In the genomic region with DNA sequence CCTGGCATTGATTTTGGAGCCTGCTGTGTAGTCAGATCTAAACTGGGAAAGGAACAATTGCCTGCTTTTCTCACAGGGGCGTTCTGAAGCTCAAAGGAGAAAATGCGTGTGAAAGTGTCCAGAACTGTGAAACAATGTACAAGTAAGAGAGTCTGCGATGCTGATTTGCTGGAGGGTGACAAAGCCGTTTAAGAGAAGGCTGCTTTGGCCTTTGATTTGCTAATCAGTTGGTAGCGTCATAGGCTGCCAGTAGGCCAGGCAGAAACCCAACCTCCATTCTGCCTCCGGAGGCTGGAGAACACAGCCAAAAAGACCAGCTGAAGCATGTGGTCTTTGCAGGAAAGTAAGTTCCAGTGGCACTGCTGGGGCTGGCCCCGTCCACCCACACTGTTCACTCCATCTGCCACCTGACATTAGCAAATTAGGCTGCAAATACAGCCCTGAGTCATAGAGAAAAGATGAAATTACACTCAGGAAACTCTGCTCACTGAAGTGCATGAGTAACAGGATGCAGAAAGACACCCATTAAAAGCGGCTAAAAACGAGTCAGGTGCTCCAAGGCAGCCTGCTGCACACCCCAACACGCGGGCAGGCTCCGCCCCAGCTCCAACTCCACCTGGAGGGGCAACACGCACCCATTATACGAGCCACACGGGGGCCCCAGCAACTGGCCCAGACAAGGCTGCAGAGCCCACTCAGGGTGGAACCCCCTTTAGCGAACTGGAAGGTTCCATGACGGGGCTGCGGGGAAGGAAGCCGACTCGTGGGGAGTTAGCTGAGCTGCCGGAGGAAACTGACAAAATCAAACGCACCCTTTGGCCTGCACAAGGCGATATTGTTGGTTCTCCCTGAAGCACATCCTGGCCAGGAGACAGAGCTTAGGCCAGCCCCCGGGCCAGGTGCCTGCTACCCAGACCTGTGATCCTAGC, we compare ENCODE assay signal across 9 cellular contexts. TPM values are rescaled to one million over a fixed set of nuclear protein-coding genes. Genes with fewer than 3 reads are reported as not detected.
DNase-seq lines count a peak whose midpoint lies in the region; ATAC-seq and TF ChIP-seq lines count a peak whose summit lies in the region.
"Had no signal": no experiment of that assay in that cellular context is flagged by ENCODE, and none has a peak within 500 bp of the region (broad histone marks: within the 10 kb centered on the region; RNA-seq: fewer than 3 reads in every experiment).

No MANE protein-coding gene starts in this region.

- H4K20me1 ChIP-seq in DOHH2 (ENCODE audit: control insufficient read depth, insufficient read depth, low read depth, low read length), result no peaks in the 10 kb centered on the region

- H3K27me3 ChIP-seq in DOHH2 (ENCODE audit: control insufficient read depth, low read length) (no peaks in the 10 kb centered on the region), HUES64 (ENCODE audit: insufficient read depth, low read length) (no peaks in the 10 kb centered on the region), left lung (no peaks in the 10 kb centered on the region), Caco-2 (replicated peaks; ENCODE audit: control insufficient read depth, insufficient read depth, low read length) (no peaks in the 10 kb centered on the region)

- H3K4me1 ChIP-seq in DOHH2 (ENCODE audit: control insufficient read depth, low read length), result peaks cover 18% of the 10 kb centered on the region
- H3K4me1 ChIP-seq in HUES64 (ENCODE audit: insufficient read depth, low read length), result peaks cover 12% of the 10 kb centered on the region
- H3K4me1 ChIP-seq in left lung, result peaks cover 0 to 21% of the 10 kb centered on the region in 2 donors
- peaks cover 4% of the 10 kb centered on the region; the same call in 1 of the 2 replicates for H3K4me1 ChIP-seq in Caco-2

- POLR2A ChIA-PET in Caco-2 (lab: Charles Lee), result no interaction called here

- H3K36me3 ChIP-seq in DOHH2 (ENCODE audit: control insufficient read depth, low read length) (no peaks in the 10 kb centered on the region), HUES64 (ENCODE audit: insufficient read depth, low read length) (no peaks in the 10 kb centered on the region), left lung (no peaks in the 10 kb centered on the region), Caco-2 (ENCODE audit: control insufficient read depth, insufficient read depth, low read length) (no peaks in the 10 kb centered on the region)

- H3K79me2 ChIP-seq in DOHH2 (ENCODE audit: control insufficient read depth, low read length), result no peaks in the 10 kb centered on the region

- H3K27ac Mint-ChIP-seq in Caco-2 (ENCODE audit: unreplicated experiment), result no peak overlapping the region

- DNase-seq in T-helper 2 cell (peak; percentile 48 to 97 (median 74)), astrocyte of the hippocampus (ENCODE audit: low read depth, low spot score) (peak; percentile 88), left lung (peak in 1 of 2 donors; percentile 80), Caco-2 (no peak)
- DNase-seq in stimulated activated CD8-positive, alpha-beta memory T cell treated with anti-CD3 and anti-CD28 coated beads, Interleukin-15, amount 100 ng/mL, for 48 hours (ENCODE audit: low read depth in 2 of 2), result peak; percentile 86 to 91

- peak overlapping the region; percentile 93 for H3K4me2 ChIP-seq in DOHH2 (ENCODE audit: low read length)

- H3K4me3 ChIP-seq in DOHH2 (ENCODE audit: low read length) (peak overlapping the region; percentile 69), HUES64 (ENCODE audit: low read length) (no peak overlapping the region), left lung (no peak overlapping the region), Caco-2 (ENCODE audit: low read depth, low read length) (no peak overlapping the region)
- H3K4me3 ChIP-seq: SK-N-MC had no signal

- no TSS peak for BruUV-seq in Caco-2 (replicated peaks; lab: Mats Ljungman, UMichigan)

- H3K27ac ChIP-seq in DOHH2 (ENCODE audit: low read depth, low read length), result peak overlapping the region; percentile 72
- H3K27ac ChIP-seq in HUES64 (ENCODE audit: low read depth, low read length), result peak overlapping the region; percentile 54; the same call in 1 of the 2 replicates
- peak overlapping the region in 1 of 2 donors; percentile 77 for H3K27ac ChIP-seq in left lung
- H3K27ac ChIP-seq: SK-N-MC had no signal

- no peaks in the 10 kb centered on the region for H3K9me3 Mint-ChIP-seq in Caco-2 (ENCODE audit: unreplicated experiment)

- CTCF ChIA-PET in Caco-2 (lab: Charles Lee), result no interaction called here

- no peaks in the 10 kb centered on the region for H3K9me2 ChIP-seq in DOHH2 (replicated peaks; ENCODE audit: control insufficient read depth, low read length)

- ATAC-seq in GM21447 (IDR thresholded peaks at IDR 0.05; ENCODE audit: unreplicated experiment) (peak; percentile 72), left lung (peak; percentile 74)

- WGBS in HUES64, result 49% methylated on average over 24 of the region's 24 CpGs

- H3F3A ChIP-seq in DOHH2 (ENCODE audit: control insufficient read depth, insufficient read depth), result peaks cover 6% of the 10 kb centered on the region; the same call in 1 of the 2 replicates

- intact Hi-C loops in left lung (cut with DNase I), result no loop called here
- intact Hi-C loops in Caco-2 (cut with micrococcal nuclease; ENCODE audit: unreplicated experiment), result no loop called here

- no peak overlapping the region for H3K4me3 Mint-ChIP-seq in Caco-2 (ENCODE audit: unreplicated experiment)

- no peaks in the 10 kb centered on the region for H3K36me3 Mint-ChIP-seq in Caco-2 (ENCODE audit: insufficient read depth, unreplicated experiment)

- H3K9me3 ChIP-seq in DOHH2 (ENCODE audit: control insufficient read depth, insufficient read depth, low read length) (no peaks in the 10 kb centered on the region), HUES64 (ENCODE audit: insufficient read depth, low read depth, low read length) (no peaks in the 10 kb centered on the region), left lung (no peaks in the 10 kb centered on the region), Caco-2 (no peaks in the 10 kb centered on the region)

- 0 out of 2 replicates have a peak overlapping the region, but pooled peaks have one; percentile 23 for H3K9ac ChIP-seq in HUES64 (ENCODE audit: low read depth, low read length)

- H3K4me1 Mint-ChIP-seq in Caco-2 (ENCODE audit: low read depth, unreplicated experiment), result no peaks in the 10 kb centered on the region

- H3K27me3 Mint-ChIP-seq in Caco-2 (ENCODE audit: insufficient read depth, unreplicated experiment), result no peaks in the 10 kb centered on the region

- TF ChIP-seq CTCF in DOHH2 (IDR thresholded peaks at IDR 0.05; ENCODE audit: low read depth, low read length, poor library complexity, severe bottlenecking), result peak; percentile 46
- TF ChIP-seq CTCF in left lung (IDR thresholded peaks at IDR 0.05), result no peak
- TF ChIP-seq CTCF in Caco-2 (IDR thresholded peaks at IDR 0.05; ENCODE audit: insufficient read depth in 1 of 2, low read depth in 1 of 2, low read length in 1 of 2, severe bottlenecking in 1 of 2, unreplicated experiment in 1 of 2), result no peak

RNA-seq across cellular contexts. Expression of a gene that starts 31.6 kb away (rescaled TPM):
- 1.4 TPM for polyA plus RNA-seq in HUES64 (2013, experiment 1 of 2)
- polyA plus RNA-seq in HUES64 (2013, experiment 2 of 2), result 4.6 TPM
- 1 to 10 TPM; 1.2 to 8.8 TPM for total RNA-seq in left lung
- not detected in 2 replicates for total RNA-seq in Caco-2 (2022)

RNA-seq across cellular contexts. Expression of a gene that starts 36.7 kb away (rescaled TPM):
- polyA plus RNA-seq in HUES64 (2013, experiment 1 of 2), result 2.3 TPM
- polyA plus RNA-seq in HUES64 (2013, experiment 2 of 2), result 1.5 TPM
- total RNA-seq in left lung (1 to 10 TPM in 1 of 2 donors, not detected in 1; 1.2 TPM), Caco-2 (2022) (not detected in 2 replicates)

Comparison
In these comparisons a context has a peak if more than half of its experiments do, and no peak if none do; other contexts are left out.
1. DNase-seq: peak in T-helper 2 cell (5 of 5), astrocyte of the hippocampus (single experiment) and stimulated activated CD8-positive, alpha-beta memory T cell treated with anti-CD3 and anti-CD28 coated beads, Interleukin-15, amount 100 ng/mL, for 48 hours (2 of 2); none in Caco-2 (0 of 2).